In genomic region chr12:121628037-121628436, GRCh38 we compare ENCODE assay signal across 8 cellular contexts. TPM values are rescaled to one million over a fixed set of nuclear protein-coding genes. Genes with fewer than 3 reads are reported as not detected.
DNase-seq lines count a peak whose midpoint lies in the region; ATAC-seq lines count a peak whose summit lies in the region.

No MANE protein-coding gene starts in this region.

- ATAC-seq in GM19035 (IDR thresholded peaks at IDR 0.05; ENCODE audit: unreplicated experiment) (no peak), GM18861 (IDR thresholded peaks at IDR 0.05; ENCODE audit: unreplicated experiment) (no peak)

- peak overlapping the region; percentile 86 for H3K4me3 ChIP-seq in adipocyte (ENCODE audit: low read length)
- H3K4me3 ChIP-seq in mesenchymal stem cell (ENCODE audit: insufficient read depth in 1 of 2, low read depth in 1 of 2, low read length in 2 of 2), result peak overlapping the region in 1 of 2 experiments; percentile 86
- H3K4me3 ChIP-seq in urinary bladder (ENCODE audit: low read depth, low read length), result peak overlapping the region; percentile 65

- DNase-seq in stimulated activated CD4-positive, alpha-beta T cell treated with anti-CD3 and anti-CD28 coated beads, Interleukin-12 subunit alpha, Interleukin-12 subunit beta, amount 100 ng/mL, for 4 hours, result peak; percentile 20
- no peak for DNase-seq in stimulated activated CD4-positive, alpha-beta T cell treated with anti-CD3 and anti-CD28 coated beads, Interleukin-1b, Interleukin-23, amount 100 ng/mL, for 48 hours
- peak; percentile 11 for DNase-seq in adipocyte (ENCODE audit: low read depth)
- DNase-seq in mesenchymal stem cell, result peak; percentile 40
- DNase-seq in KG1 (lab: John Stamatoyannopoulos, UW), result no peak

- H3K4ac ChIP-seq in mesenchymal stem cell (ENCODE audit: low read depth in 1 of 2, low read length in 2 of 2), result peak overlapping the region in 1 of 2 experiments; percentile 35

- peak overlapping the region; percentile 86 for H4K91ac ChIP-seq in mesenchymal stem cell (ENCODE audit: low read length)

- peak overlapping the region; percentile 75 for H4K8ac ChIP-seq in mesenchymal stem cell (ENCODE audit: low read length)

- peak overlapping the region; percentile 89 for H2BK120ac ChIP-seq in mesenchymal stem cell (ENCODE audit: low read depth, low read length)

- no peak overlapping the region for H3K9ac ChIP-seq in adipocyte (ENCODE audit: low read length)
- H3K9ac ChIP-seq in mesenchymal stem cell (ENCODE audit: low read length), result peak overlapping the region; percentile 84

- 27% methylated on average over 7 of the region's 8 CpGs for WGBS in mesenchymal stem cell
- 52% methylated on average over 8 of the region's 8 CpGs for WGBS in urinary bladder

- peak overlapping the region; percentile 48 for H3K4me2 ChIP-seq in mesenchymal stem cell (ENCODE audit: low read length, poor library complexity, severe bottlenecking)

- H2BK5ac ChIP-seq in mesenchymal stem cell (ENCODE audit: low read depth, low read length, poor library complexity, severe bottlenecking), result peak overlapping the region; percentile 58

- no peak overlapping the region for H3K23ac ChIP-seq in mesenchymal stem cell (ENCODE audit: low read length in 2 of 2)

- H2BK15ac ChIP-seq in mesenchymal stem cell (ENCODE audit: low read depth, poor library complexity, severe bottlenecking), result peak overlapping the region; percentile 96

- H3K9me3 ChIP-seq in adipocyte (ENCODE audit: control insufficient read depth, low read length), result no peaks in the 10 kb centered on the region
- H3K9me3 ChIP-seq in mesenchymal stem cell (ENCODE audit: control insufficient read depth, low read length), result no peaks in the 10 kb centered on the region

- no peaks in the 10 kb centered on the region for H3K27me3 ChIP-seq in adipocyte (replicated peaks; ENCODE audit: control insufficient read depth, insufficient read depth, low read length)
- no peaks in the 10 kb centered on the region for H3K27me3 ChIP-seq in mesenchymal stem cell (ENCODE audit: control insufficient read depth in 1 of 2, insufficient read depth in 1 of 2, low read length in 2 of 2)

- H3K27ac ChIP-seq in mesenchymal stem cell (ENCODE audit: low read length, poor library complexity, severe bottlenecking) (no peak overlapping the region), urinary bladder (ENCODE audit: low read depth) (no peak overlapping the region)

- H2AFZ ChIP-seq in mesenchymal stem cell (ENCODE audit: low read depth, low read length), result no peak overlapping the region

- peak overlapping the region in 1 of 2 experiments; percentile 1 for H3K14ac ChIP-seq in mesenchymal stem cell (ENCODE audit: low read length in 2 of 2)

- H3K4me1 ChIP-seq in adipocyte (ENCODE audit: control insufficient read depth, insufficient read depth, low read length) (peaks cover 20% of the 10 kb centered on the region), mesenchymal stem cell (ENCODE audit: control insufficient read depth, insufficient read depth, low read depth, low read length) (peaks cover 27% of the 10 kb centered on the region), urinary bladder (ENCODE audit: insufficient read depth) (no peaks in the 10 kb centered on the region)

- peaks cover 26% of the 10 kb centered on the region for H3K79me1 ChIP-seq in mesenchymal stem cell (replicated peaks; ENCODE audit: low read length, poor library complexity, severe bottlenecking)

- peak overlapping the region; percentile 59 to 65 for H2BK12ac ChIP-seq in mesenchymal stem cell (ENCODE audit: low read length in 2 of 2)

- peak overlapping the region; percentile 71 to 83 for H3K18ac ChIP-seq in mesenchymal stem cell (ENCODE audit: low read depth in 1 of 2, low read length in 2 of 2)

- peak overlapping the region; percentile 57 for H2AK5ac ChIP-seq in mesenchymal stem cell (ENCODE audit: low read length, severe bottlenecking)

- H3K36me3 ChIP-seq in adipocyte (ENCODE audit: control insufficient read depth, insufficient read depth, low read length, severe bottlenecking) (no peaks in the 10 kb centered on the region), mesenchymal stem cell (ENCODE audit: control insufficient read depth in 1 of 2, insufficient read depth in 2 of 2, low read depth in 1 of 2, low read length in 2 of 2) (no peaks in the 10 kb centered on the region), urinary bladder (ENCODE audit: insufficient read depth) (no peaks in the 10 kb centered on the region)

RNA-seq across cellular contexts. Expression of gene ORAI1, which starts 1.7 kb away (rescaled TPM):
- polyA plus RNA-seq in mesenchymal stem cell (2013, experiment 1 of 2), result 31.8 TPM
- polyA plus RNA-seq in mesenchymal stem cell (2013, experiment 2 of 2), result 32.0 TPM
- 5.9 TPM for total RNA-seq in urinary bladder
- polyA plus RNA-seq in urinary bladder, result 31.3 TPM

RNA-seq across cellular contexts. Expression of gene MORN3, which starts 41.4 kb away (rescaled TPM):
- 0.35 TPM for polyA plus RNA-seq in mesenchymal stem cell (2013, experiment 1 of 2)
- 0.44 TPM for polyA plus RNA-seq in mesenchymal stem cell (2013, experiment 2 of 2)
- total RNA-seq in urinary bladder, result 0.16 TPM
- polyA plus RNA-seq in urinary bladder, result 0.34 TPM

RNA-seq across cellular contexts. Expression of gene KDM2B, which starts 47.2 kb away (rescaled TPM):
- polyA plus RNA-seq in mesenchymal stem cell (2013, experiment 1 of 2), result 15.0 TPM
- 13.5 TPM for polyA plus RNA-seq in mesenchymal stem cell (2013, experiment 2 of 2)
- total RNA-seq in urinary bladder, result 23.3 TPM
- 18.7 TPM for polyA plus RNA-seq in urinary bladder

Comparison
In these comparisons a context has a peak if more than half of its experiments do, and no peak if none do; other contexts are left out.
1. DNase-seq: peak in stimulated activated CD4-positive, alpha-beta T cell treated with anti-CD3 and anti-CD28 coated beads, Interleukin-12 subunit alpha, Interleukin-12 subunit beta, amount 100 ng/mL, for 4 hours (single experiment), adipocyte (single experiment) and mesenchymal stem cell (single experiment); none in stimulated activated CD4-positive, alpha-beta T cell treated with anti-CD3 and anti-CD28 coated beads, Interleukin-1b, Interleukin-23, amount 100 ng/mL, for 48 hours (single experiment) and KG1 (single experiment).